ENCODE assay signal across 1 cellular context in genomic region chr11:123304828-123305530, GRCh38.
TF ChIP-seq lines count a peak whose summit lies in the region.

No MANE protein-coding gene starts in this region.

TF ChIP-seq in SK-N-SH treated with all-trans-retinoic acid at 6 μM for 48 hours, 23 proteins besides CTCF, POLR2A, EP300 and RAD21 (continued from another document):
- no peak for TF ChIP-seq CSRNP3 (CRISPR knock-in tag; IDR thresholded peaks at IDR 0.05)
- no peak for TF ChIP-seq CREB5 (CRISPR knock-in tag; IDR thresholded peaks at IDR 0.05; ENCODE audit: low read depth)
- TF ChIP-seq POU6F1 (CRISPR knock-in tag; IDR thresholded peaks at IDR 0.05; ENCODE audit: borderline replicate concordance, low read depth): no peak
- TF ChIP-seq ZC3H10 (CRISPR knock-in tag; IDR thresholded peaks at IDR 0.05): no peak
- no peak for TF ChIP-seq TOX (CRISPR knock-in tag; IDR thresholded peaks at IDR 0.05; ENCODE audit: borderline replicate concordance)
